Comparison of ENCODE assay signal across 1 cellular context in the genomic region with DNA sequence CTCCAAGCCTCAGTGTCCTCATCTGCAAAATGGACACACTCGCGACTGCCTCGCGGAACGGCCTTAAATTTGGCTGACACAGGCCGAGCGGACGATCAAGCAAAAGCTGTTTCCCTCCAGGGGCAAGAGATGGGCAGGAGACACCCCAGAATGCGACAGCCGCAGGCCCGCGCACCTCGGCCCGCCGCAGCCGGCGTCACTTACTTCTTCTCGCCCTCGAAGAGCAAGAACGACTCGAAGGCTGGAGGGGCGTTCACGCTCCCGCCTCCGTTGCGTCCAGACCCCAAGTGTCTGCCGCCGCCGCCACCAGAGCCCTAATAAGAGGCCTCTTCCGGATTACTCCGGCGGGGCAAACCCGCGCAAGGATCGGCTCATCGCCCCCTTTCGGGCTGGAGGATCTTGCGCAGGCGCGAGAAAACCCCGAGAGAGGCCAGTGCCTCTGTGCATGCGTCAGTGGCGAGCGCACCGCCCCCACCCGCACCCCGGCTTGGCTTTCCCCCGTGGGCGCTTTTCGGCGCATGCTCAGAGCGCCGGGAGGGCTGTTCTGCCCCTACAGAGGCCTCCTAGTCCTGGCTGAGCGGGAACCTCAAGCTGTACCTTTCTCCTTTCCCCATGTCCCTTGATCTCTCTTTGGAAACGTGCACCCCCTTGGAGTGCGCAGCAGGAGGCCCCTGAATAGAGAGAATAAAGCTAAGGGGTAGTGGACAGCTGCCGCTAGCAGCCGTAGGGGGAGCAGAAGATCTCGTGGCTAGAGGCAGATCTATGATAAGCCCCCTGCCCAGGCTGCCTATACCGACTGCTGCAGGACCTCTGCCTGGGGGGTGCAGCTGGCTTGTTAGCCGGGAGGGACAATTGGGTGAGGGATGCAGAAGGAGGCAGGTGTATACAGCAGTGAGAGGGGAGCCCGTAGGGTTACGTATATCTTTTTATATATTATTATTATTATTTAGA.
TF ChIP-seq lines count a peak whose summit lies in the region.
"Not testable (repeated sequence)": the region's sequence is repeated elsewhere in the genome, so short reads cannot be mapped to it uniquely, and the experiment has no call there.

No MANE protein-coding gene starts in this region.

TF ChIP-seq in HepG2, 621 proteins besides CTCF, POLR2A, EP300 and RAD21 (continued from another document and continues in another):
- TF ChIP-seq KDM5A (IDR thresholded peaks at IDR 0.05; ENCODE audit: borderline replicate concordance, low read length) (peak; percentile 94), SOX5 (CRISPR knock-in tag; IDR thresholded peaks at IDR 0.05; ENCODE audit: borderline replicate concordance) (peak; percentile 69; the same call in 1 of the 2 replicates), ZNF772 (CRISPR knock-in tag; IDR thresholded peaks at IDR 0.05) (peak; percentile 82), ZNF350 (CRISPR knock-in tag; IDR thresholded peaks at IDR 0.05; ENCODE audit: borderline replicate concordance, low read depth) (peak; percentile 84; the same call in 1 of the 2 replicates), SMAD3 (CRISPR knock-in tag; IDR thresholded peaks at IDR 0.05) (peak; percentile 84; the same call in 1 of the 2 replicates), SP5 (CRISPR knock-in tag; IDR thresholded peaks at IDR 0.05; ENCODE audit: borderline replicate concordance, low read depth) (peak; percentile 21; the same call in 1 of the 2 replicates), FOSL2 (CRISPR knock-in tag; IDR thresholded peaks at IDR 0.05) (peak; percentile 38; the same call in 1 of the 2 replicates), PPARG (CRISPR knock-in tag; conservative IDR thresholded peaks at IDR 0.05) (0 out of 2 replicates have a peak, but pooled peaks have one; percentile 68), ZFX (CRISPR knock-in tag; IDR thresholded peaks at IDR 0.05; ENCODE audit: low read depth) (peak; percentile 84), ZSCAN25 (CRISPR knock-in tag; IDR thresholded peaks at IDR 0.05) (0 out of 2 replicates have a peak, but pooled peaks have one; percentile 31), ZNF629 (CRISPR knock-in tag; conservative IDR thresholded peaks at IDR 0.05) (peak; percentile 89), ZMYM4 (CRISPR knock-in tag; IDR thresholded peaks at IDR 0.05) (peak; percentile 95), GABPB1 (CRISPR knock-in tag; IDR thresholded peaks at IDR 0.05) (peak; percentile 97), SOX13 (CRISPR knock-in tag; conservative IDR thresholded peaks at IDR 0.05 in 1 of 2, IDR thresholded peaks at IDR 0.05 in 1 of 2) (peak in 1 of 2 experiments; percentile 28; a peak in 2 of 4 replicates), KLF6 (CRISPR knock-in tag; IDR thresholded peaks at IDR 0.05) (peak; percentile 69; the same call in 1 of the 2 replicates), ZFP1 (CRISPR knock-in tag; IDR thresholded peaks at IDR 0.05) (peak; percentile 85; the same call in 1 of the 2 replicates), KLF16 (CRISPR knock-in tag; IDR thresholded peaks at IDR 0.05) (peak in 1 of 2 experiments; percentile 96; a peak in 2 of 4 replicates), DR1 (CRISPR knock-in tag; IDR thresholded peaks at IDR 0.05) (0 out of 2 replicates have a peak, but pooled peaks have one; percentile 58), SIX1 (CRISPR knock-in tag; IDR thresholded peaks at IDR 0.05; ENCODE audit: borderline replicate concordance) (0 out of 2 replicates have a peak, but pooled peaks have one; percentile 21)
- TF ChIP-seq, protein P1, sequence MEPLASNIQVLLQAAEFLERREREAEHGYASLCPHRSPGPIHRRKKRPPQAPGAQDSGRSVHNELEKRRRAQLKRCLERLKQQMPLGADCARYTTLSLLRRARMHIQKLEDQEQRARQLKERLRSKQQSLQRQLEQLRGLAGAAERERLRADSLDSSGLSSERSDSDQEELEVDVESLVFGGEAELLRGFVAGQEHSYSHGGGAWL (CRISPR knock-in tag; IDR thresholded peaks at IDR 0.05): peak; percentile 53; the same call in 1 of the 2 replicates
- TF ChIP-seq, protein P2, sequence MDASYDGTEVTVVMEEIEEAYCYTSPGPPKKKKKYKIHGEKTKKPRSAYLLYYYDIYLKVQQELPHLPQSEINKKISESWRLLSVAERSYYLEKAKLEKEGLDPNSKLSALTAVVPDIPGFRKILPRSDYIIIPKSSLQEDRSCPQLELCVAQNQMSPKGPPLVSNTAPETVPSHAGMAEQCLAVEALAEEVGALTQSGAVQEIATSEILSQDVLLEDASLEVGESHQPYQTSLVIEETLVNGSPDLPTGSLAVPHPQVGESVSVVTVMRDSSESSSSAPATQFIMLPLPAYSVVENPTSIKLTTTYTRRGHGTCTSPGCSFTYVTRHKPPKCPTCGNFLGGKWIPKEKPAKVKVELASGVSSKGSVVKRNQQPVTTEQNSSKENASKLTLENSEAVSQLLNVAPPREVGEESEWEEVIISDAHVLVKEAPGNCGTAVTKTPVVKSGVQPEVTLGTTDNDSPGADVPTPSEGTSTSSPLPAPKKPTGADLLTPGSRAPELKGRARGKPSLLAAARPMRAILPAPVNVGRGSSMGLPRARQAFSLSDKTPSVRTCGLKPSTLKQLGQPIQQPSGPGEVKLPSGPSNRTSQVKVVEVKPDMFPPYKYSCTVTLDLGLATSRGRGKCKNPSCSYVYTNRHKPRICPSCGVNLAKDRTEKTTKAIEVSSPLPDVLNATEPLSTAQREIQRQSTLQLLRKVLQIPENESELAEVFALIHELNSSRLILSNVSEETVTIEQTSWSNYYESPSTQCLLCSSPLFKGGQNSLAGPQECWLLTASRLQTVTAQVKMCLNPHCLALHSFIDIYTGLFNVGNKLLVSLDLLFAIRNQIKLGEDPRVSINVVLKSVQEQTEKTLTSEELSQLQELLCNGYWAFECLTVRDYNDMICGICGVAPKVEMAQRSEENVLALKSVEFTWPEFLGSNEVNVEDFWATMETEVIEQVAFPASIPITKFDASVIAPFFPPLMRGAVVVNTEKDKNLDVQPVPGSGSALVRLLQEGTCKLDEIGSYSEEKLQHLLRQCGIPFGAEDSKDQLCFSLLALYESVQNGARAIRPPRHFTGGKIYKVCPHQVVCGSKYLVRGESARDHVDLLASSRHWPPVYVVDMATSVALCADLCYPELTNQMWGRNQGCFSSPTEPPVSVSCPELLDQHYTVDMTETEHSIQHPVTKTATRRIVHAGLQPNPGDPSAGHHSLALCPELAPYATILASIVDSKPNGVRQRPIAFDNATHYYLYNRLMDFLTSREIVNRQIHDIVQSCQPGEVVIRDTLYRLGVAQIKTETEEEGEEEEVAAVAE (CRISPR knock-in tag; IDR thresholded peaks at IDR 0.05; ENCODE audit: borderline replicate concordance): peak; percentile 87
- TF ChIP-seq, protein P3, sequence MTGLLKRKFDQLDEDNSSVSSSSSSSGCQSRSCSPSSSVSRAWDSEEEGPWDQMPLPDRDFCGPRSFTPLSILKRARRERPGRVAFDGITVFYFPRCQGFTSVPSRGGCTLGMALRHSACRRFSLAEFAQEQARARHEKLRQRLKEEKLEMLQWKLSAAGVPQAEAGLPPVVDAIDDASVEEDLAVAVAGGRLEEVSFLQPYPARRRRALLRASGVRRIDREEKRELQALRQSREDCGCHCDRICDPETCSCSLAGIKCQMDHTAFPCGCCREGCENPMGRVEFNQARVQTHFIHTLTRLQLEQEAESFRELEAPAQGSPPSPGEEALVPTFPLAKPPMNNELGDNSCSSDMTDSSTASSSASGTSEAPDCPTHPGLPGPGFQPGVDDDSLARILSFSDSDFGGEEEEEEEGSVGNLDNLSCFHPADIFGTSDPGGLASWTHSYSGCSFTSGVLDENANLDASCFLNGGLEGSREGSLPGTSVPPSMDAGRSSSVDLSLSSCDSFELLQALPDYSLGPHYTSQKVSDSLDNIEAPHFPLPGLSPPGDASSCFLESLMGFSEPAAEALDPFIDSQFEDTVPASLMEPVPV (CRISPR knock-in tag; IDR thresholded peaks at IDR 0.05): peak; percentile 61; the same call in 1 of the 2 replicates
- TF ChIP-seq, protein P4, sequence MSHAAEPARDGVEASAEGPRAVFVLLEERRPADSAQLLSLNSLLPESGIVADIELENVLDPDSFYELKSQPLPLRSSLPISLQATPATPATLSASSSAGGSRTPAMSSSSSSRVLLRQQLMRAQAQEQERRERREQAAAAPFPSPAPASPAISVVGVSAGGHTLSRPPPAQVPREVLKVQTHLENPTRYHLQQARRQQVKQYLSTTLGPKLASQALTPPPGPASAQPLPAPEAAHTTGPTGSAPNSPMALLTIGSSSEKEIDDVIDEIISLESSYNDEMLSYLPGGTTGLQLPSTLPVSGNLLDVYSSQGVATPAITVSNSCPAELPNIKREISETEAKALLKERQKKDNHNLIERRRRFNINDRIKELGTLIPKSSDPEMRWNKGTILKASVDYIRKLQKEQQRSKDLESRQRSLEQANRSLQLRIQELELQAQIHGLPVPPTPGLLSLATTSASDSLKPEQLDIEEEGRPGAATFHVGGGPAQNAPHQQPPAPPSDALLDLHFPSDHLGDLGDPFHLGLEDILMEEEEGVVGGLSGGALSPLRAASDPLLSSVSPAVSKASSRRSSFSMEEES (CRISPR knock-in tag; IDR thresholded peaks at IDR 0.05): 0 out of 2 replicates have a peak, but pooled peaks have one; percentile 43
- TF ChIP-seq, protein P5, sequence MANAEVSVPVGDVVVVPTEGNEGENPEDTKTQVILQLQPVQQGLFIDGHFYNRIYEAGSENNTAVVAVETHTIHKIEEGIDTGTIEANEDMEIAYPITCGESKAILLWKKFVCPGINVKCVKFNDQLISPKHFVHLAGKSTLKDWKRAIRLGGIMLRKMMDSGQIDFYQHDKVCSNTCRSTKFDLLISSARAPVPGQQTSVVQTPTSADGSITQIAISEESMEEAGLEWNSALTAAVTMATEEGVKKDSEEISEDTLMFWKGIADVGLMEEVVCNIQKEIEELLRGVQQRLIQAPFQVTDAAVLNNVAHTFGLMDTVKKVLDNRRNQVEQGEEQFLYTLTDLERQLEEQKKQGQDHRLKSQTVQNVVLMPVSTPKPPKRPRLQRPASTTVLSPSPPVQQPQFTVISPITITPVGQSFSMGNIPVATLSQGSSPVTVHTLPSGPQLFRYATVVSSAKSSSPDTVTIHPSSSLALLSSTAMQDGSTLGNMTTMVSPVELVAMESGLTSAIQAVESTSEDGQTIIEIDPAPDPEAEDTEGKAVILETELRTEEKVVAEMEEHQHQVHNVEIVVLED (CRISPR knock-in tag; IDR thresholded peaks at IDR 0.05; ENCODE audit: borderline replicate concordance): peak; percentile 85
- TF ChIP-seq, protein P6, sequence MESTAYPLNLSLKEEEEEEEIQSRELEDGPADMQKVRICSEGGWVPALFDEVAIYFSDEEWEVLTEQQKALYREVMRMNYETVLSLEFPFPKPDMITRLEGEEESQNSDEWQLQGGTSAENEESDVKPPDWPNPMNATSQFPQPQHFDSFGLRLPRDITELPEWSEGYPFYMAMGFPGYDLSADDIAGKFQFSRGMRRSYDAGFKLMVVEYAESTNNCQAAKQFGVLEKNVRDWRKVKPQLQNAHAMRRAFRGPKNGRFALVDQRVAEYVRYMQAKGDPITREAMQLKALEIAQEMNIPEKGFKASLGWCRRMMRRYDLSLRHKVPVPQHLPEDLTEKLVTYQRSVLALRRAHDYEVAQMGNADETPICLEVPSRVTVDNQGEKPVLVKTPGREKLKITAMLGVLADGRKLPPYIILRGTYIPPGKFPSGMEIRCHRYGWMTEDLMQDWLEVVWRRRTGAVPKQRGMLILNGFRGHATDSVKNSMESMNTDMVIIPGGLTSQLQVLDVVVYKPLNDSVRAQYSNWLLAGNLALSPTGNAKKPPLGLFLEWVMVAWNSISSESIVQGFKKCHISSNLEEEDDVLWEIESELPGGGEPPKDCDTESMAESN (CRISPR knock-in tag; conservative IDR thresholded peaks at IDR 0.05): peak; percentile 78
- TF ChIP-seq, protein P7, sequence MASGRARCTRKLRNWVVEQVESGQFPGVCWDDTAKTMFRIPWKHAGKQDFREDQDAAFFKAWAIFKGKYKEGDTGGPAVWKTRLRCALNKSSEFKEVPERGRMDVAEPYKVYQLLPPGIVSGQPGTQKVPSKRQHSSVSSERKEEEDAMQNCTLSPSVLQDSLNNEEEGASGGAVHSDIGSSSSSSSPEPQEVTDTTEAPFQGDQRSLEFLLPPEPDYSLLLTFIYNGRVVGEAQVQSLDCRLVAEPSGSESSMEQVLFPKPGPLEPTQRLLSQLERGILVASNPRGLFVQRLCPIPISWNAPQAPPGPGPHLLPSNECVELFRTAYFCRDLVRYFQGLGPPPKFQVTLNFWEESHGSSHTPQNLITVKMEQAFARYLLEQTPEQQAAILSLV (CRISPR knock-in tag; IDR thresholded peaks at IDR 0.05; ENCODE audit: borderline replicate concordance): peak; percentile 37; the same call in 1 of the 2 replicates
- not testable (repeated sequence) for TF ChIP-seq SOX13 (IDR thresholded peaks at IDR 0.05)
- TF ChIP-seq, protein P8, sequence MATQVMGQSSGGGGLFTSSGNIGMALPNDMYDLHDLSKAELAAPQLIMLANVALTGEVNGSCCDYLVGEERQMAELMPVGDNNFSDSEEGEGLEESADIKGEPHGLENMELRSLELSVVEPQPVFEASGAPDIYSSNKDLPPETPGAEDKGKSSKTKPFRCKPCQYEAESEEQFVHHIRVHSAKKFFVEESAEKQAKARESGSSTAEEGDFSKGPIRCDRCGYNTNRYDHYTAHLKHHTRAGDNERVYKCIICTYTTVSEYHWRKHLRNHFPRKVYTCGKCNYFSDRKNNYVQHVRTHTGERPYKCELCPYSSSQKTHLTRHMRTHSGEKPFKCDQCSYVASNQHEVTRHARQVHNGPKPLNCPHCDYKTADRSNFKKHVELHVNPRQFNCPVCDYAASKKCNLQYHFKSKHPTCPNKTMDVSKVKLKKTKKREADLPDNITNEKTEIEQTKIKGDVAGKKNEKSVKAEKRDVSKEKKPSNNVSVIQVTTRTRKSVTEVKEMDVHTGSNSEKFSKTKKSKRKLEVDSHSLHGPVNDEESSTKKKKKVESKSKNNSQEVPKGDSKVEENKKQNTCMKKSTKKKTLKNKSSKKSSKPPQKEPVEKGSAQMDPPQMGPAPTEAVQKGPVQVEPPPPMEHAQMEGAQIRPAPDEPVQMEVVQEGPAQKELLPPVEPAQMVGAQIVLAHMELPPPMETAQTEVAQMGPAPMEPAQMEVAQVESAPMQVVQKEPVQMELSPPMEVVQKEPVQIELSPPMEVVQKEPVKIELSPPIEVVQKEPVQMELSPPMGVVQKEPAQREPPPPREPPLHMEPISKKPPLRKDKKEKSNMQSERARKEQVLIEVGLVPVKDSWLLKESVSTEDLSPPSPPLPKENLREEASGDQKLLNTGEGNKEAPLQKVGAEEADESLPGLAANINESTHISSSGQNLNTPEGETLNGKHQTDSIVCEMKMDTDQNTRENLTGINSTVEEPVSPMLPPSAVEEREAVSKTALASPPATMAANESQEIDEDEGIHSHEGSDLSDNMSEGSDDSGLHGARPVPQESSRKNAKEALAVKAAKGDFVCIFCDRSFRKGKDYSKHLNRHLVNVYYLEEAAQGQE (IDR thresholded peaks at IDR 0.05; ENCODE audit: borderline replicate concordance in 1 of 2, low read depth in 1 of 2, low read length in 2 of 2): peak in 1 of 2 experiments; percentile 43; a peak in 1 of 4 replicates
- TF ChIP-seq, protein P9, sequence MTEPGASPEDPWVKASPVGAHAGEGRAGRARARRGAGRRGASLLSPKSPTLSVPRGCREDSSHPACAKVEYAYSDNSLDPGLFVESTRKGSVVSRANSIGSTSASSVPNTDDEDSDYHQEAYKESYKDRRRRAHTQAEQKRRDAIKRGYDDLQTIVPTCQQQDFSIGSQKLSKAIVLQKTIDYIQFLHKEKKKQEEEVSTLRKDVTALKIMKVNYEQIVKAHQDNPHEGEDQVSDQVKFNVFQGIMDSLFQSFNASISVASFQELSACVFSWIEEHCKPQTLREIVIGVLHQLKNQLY (CRISPR knock-in tag; IDR thresholded peaks at IDR 0.05): 0 out of 2 replicates have a peak, but pooled peaks have one; percentile 27
